ENCODE assay signal across 29 cellular contexts in genomic region chr22:37926358-37926757, GRCh38. TPM values are rescaled to one million over a fixed set of nuclear protein-coding genes. Genes with fewer than 3 reads are reported as not detected.
"Had no signal": no experiment of that assay in that cellular context is flagged by ENCODE, and none has a peak within 500 bp of the region (broad histone marks: within the 10 kb centered on the region; RNA-seq: fewer than 3 reads in every experiment).

No MANE protein-coding gene starts in this region.

- H3K4me3 Mint-ChIP-seq: dendritic cell treated with granulocyte-macrophage colony-stimulating factor and Interleukin-4, amounts not matched to agents 40 ng/mL and 50 ng/mL, for 4 days; effector memory CD8-positive, alpha-beta T cell; naive thymus-derived CD8-positive, alpha-beta T cell; neural crest cell; stimulated activated naive B cell treated with anti-CD40 and anti-IgM and Interleukin-4, amounts not matched to agents 10 μg/mL and 1 μg/mL and 100 μg/mL, for 72 hours; stimulated activated naive CD8-positive, alpha-beta T cell treated with anti-CD3 and anti-CD28 coated beads, Interleukin-15, amount 100 ng/mL, for 72 hours; type B pancreatic cell had no signal

- H3K27me3 Mint-ChIP-seq: dendritic cell treated with granulocyte-macrophage colony-stimulating factor and Interleukin-4, amounts not matched to agents 40 ng/mL and 50 ng/mL, for 4 days; effector memory CD8-positive, alpha-beta T cell; naive thymus-derived CD8-positive, alpha-beta T cell; stimulated activated naive B cell treated with anti-CD40 and anti-IgM and Interleukin-4, amounts not matched to agents 10 μg/mL and 1 μg/mL and 100 μg/mL, for 72 hours; stimulated activated naive CD8-positive, alpha-beta T cell treated with anti-CD3 and anti-CD28 coated beads, Interleukin-15, amount 100 ng/mL, for 72 hours; type B pancreatic cell had no signal

- H3K4me1 Mint-ChIP-seq: neural crest cell; stimulated activated naive CD8-positive, alpha-beta T cell treated with anti-CD3 and anti-CD28 coated beads, Interleukin-15, amount 100 ng/mL, for 72 hours had no signal

- H3K9me3 ChIP-seq: esophagus squamous epithelium, mucosa of descending colon, prostate gland, right lobe of liver, suprapubic skin, thyroid gland had no signal

- ATAC-seq: effector memory CD8-positive, alpha-beta T cell; mucosa of descending colon; naive thymus-derived CD8-positive, alpha-beta T cell; right lobe of liver; stimulated activated naive B cell treated with anti-CD40 and anti-IgM and Interleukin-4, amounts not matched to agents 10 μg/mL and 1 μg/mL and 100 μg/mL, for 72 hours; stimulated activated naive CD8-positive, alpha-beta T cell treated with anti-CD3 and anti-CD28 coated beads, Interleukin-15, amount 100 ng/mL, for 72 hours had no signal

- DNase-seq: cerebellar nuclear complex; effector memory CD8-positive, alpha-beta T cell; esophagus squamous epithelium; foreskin fibroblast; head of caudate nucleus; kidney glomerular epithelial cell; mammary epithelial cell; mucosa of descending colon; naive thymus-derived CD8-positive, alpha-beta T cell; nucleus accumbens; retina; right lobe of liver; stimulated activated CD4-positive, alpha-beta T cell treated with anti-CD3 and anti-CD28 coated beads, Interleukin-2, amount 100 ng/mL, for 24 hours; stimulated activated CD4-positive, alpha-beta T cell treated with anti-CD3 and anti-CD28 coated beads, Interleukin-4, amount 100 ng/mL, for 4 hours; stimulated activated naive B cell treated with anti-CD40 and anti-IgM and Interleukin-4, amounts not matched to agents 10 μg/mL and 1 μg/mL and 100 μg/mL, for 72 hours; stimulated activated naive CD8-positive, alpha-beta T cell treated with anti-CD3 and anti-CD28 coated beads, Interleukin-15, amount 100 ng/mL, for 72 hours; thyroid gland had no signal

- FAIRE-seq: colon, urothelium cell line had no signal

- H3K9me3 Mint-ChIP-seq: dendritic cell treated with granulocyte-macrophage colony-stimulating factor and Interleukin-4, amounts not matched to agents 40 ng/mL and 50 ng/mL, for 4 days; effector memory CD8-positive, alpha-beta T cell; naive thymus-derived CD8-positive, alpha-beta T cell; neural crest cell; stimulated activated naive B cell treated with anti-CD40 and anti-IgM and Interleukin-4, amounts not matched to agents 10 μg/mL and 1 μg/mL and 100 μg/mL, for 72 hours; stimulated activated naive CD8-positive, alpha-beta T cell treated with anti-CD3 and anti-CD28 coated beads, Interleukin-15, amount 100 ng/mL, for 72 hours; type B pancreatic cell had no signal

- H3K27ac Mint-ChIP-seq: dendritic cell treated with granulocyte-macrophage colony-stimulating factor and Interleukin-4, amounts not matched to agents 40 ng/mL and 50 ng/mL, for 4 days; effector memory CD8-positive, alpha-beta T cell; stimulated activated naive B cell treated with anti-CD40 and anti-IgM and Interleukin-4, amounts not matched to agents 10 μg/mL and 1 μg/mL and 100 μg/mL, for 72 hours; stimulated activated naive CD8-positive, alpha-beta T cell treated with anti-CD3 and anti-CD28 coated beads, Interleukin-15, amount 100 ng/mL, for 72 hours; type B pancreatic cell had no signal

- H3K4me3 ChIP-seq: esophagus squamous epithelium, hepatocyte, mucosa of descending colon, prostate gland, right lobe of liver, skin epidermis, suprapubic skin, thyroid gland had no signal

- H3K4me1 ChIP-seq: right lobe of liver had no signal

- H3K27me3 ChIP-seq: esophagus squamous epithelium, hepatocyte, right lobe of liver, suprapubic skin, thyroid gland had no signal

- H3K27ac ChIP-seq: epithelial cell of prostate, hepatocyte, parathyroid adenoma, prostate gland, right lobe of liver, skin epidermis, suprapubic skin, thyroid gland had no signal

RNA-seq across cellular contexts. Expression of gene C22orf23, which starts 27.0 kb away (rescaled TPM):
- total RNA-seq: liver; mammary epithelial cell; mucosa of descending colon; naive thymus-derived CD8-positive, alpha-beta T cell; suprapubic skin had no signal
- polyA plus RNA-seq: naive thymus-derived CD8-positive, alpha-beta T cell had no signal

RNA-seq across cellular contexts. Expression of gene SOX10, which starts 58.0 kb away (rescaled TPM):
- total RNA-seq: hepatocyte; naive thymus-derived CD8-positive, alpha-beta T cell had no signal
- polyA plus RNA-seq: hepatocyte; mammary epithelial cell; naive thymus-derived CD8-positive, alpha-beta T cell had no signal
